9 cellular contexts compared by ENCODE assay signal in the genomic region with DNA sequence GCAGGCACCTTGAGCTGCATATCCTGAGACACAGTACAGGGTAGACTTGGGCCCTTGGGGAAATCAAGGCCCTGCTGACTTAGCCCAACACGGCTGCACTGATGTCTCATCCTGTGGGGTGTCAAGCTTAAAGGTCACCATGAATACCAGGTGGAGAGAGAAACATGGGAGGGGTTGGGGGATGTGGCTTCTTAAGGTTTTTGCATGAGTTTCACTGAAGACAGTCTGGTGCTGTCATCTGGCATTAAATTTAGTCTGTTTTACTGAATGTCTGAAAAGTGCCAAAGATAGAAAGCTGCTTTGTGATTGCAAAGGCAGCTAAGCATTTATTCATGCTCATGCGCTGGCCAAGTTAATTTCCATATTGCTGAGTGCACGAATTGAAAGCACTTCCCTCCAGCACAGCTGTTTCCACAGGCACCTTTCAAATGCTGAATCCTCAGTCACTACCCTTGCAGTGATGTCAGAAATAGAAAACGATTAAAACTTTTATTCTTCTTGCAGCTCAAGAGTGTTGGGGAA.
DNase-seq lines count a peak whose midpoint lies in the region; ATAC-seq and TF ChIP-seq lines count a peak whose summit lies in the region.
"Had no signal": no experiment of that assay in that cellular context is flagged by ENCODE, and none has a peak within 500 bp of the region (broad histone marks: within the 10 kb centered on the region; RNA-seq: fewer than 3 reads in every experiment).

No MANE protein-coding gene starts in this region.

- POLR2A ChIA-PET in CD4-positive, alpha-beta T cell (lab: Charles Lee) = interaction anchor here (0.7 to 0.9 kb wide), 3 partner anchors 13 to 34 kb away, joined by 3 read pairs; no protein-coding TSS in a partner anchor

- peaks cover 31% of the 10 kb centered on the region for H3K4me1 Mint-ChIP-seq in CD4-positive, alpha-beta T cell (ENCODE audit: low read depth)
- peaks cover 34% of the 10 kb centered on the region for H3K4me1 Mint-ChIP-seq in activated naive CD8-positive, alpha-beta T cell treated with anti-CD3 and anti-CD28 coated beads for 36 hours
- peaks cover 70% of the 10 kb centered on the region for H3K4me1 Mint-ChIP-seq in HFFc6 (ENCODE audit: low read depth)

- intact Hi-C loops in CD4-positive, alpha-beta T cell (cut with DNase I, micrococcal nuclease) = no loop called here

- H3K27me3 Mint-ChIP-seq in CD4-positive, alpha-beta T cell = no peaks in the 10 kb centered on the region
- H3K27me3 Mint-ChIP-seq in activated naive CD8-positive, alpha-beta T cell treated with anti-CD3 and anti-CD28 coated beads for 36 hours = no peaks in the 10 kb centered on the region
- peaks cover under 1% of the 10 kb centered on the region for H3K27me3 Mint-ChIP-seq in HFFc6 (ENCODE audit: insufficient read depth)

- H3K27ac ChIP-seq in CD4-positive, alpha-beta T cell (ENCODE audit: low read depth, low read length) = no peak overlapping the region
- H3K27ac ChIP-seq: right lobe of liver had no signal

- H3K9me3 ChIP-seq in CD4-positive, alpha-beta T cell (ENCODE audit: control insufficient read depth, low read length) = no peaks in the 10 kb centered on the region
- H3K9me3 ChIP-seq: right lobe of liver had no signal

- no peaks in the 10 kb centered on the region for H3K9me3 Mint-ChIP-seq in CD4-positive, alpha-beta T cell
- H3K9me3 Mint-ChIP-seq in activated naive CD8-positive, alpha-beta T cell treated with anti-CD3 and anti-CD28 coated beads for 36 hours = no peaks in the 10 kb centered on the region
- H3K9me3 Mint-ChIP-seq in HFFc6 = no peaks in the 10 kb centered on the region

- peak in 1 of 10 experiments; percentile 2 for DNase-seq in CD4-positive, alpha-beta T cell
- DNase-seq in activated naive CD8-positive, alpha-beta T cell treated with anti-CD3 and anti-CD28 coated beads for 36 hours = peak; percentile 32
- DNase-seq in pons (ENCODE audit: low spot score) (peak; percentile 50), DMS53 (lab: John Stamatoyannopoulos, UW) (no peak), HFFc6 (no peak), LoVo (ENCODE audit: low spot score) (no peak)
- DNase-seq: right lobe of liver had no signal

- H3K4me3 Mint-ChIP-seq in CD4-positive, alpha-beta T cell = no peak overlapping the region
- H3K4me3 Mint-ChIP-seq in activated naive CD8-positive, alpha-beta T cell treated with anti-CD3 and anti-CD28 coated beads for 36 hours = no peak overlapping the region
- no peak overlapping the region for H3K4me3 Mint-ChIP-seq in HFFc6

- CTCF ChIA-PET in CD4-positive, alpha-beta T cell (lab: Charles Lee) = interaction anchor here (0.5 to 1.7 kb wide), 6 partner anchors 11 to 221 kb away, joined by 3 to 6 read pairs (median 4); no protein-coding TSS in a partner anchor

- peak; percentile 61 for ATAC-seq in CD4-positive, alpha-beta T cell (ENCODE audit: poor library complexity)
- peak; percentile 93 for ATAC-seq in GM19452 (IDR thresholded peaks at IDR 0.05; ENCODE audit: unreplicated experiment)
- ATAC-seq in HG03378 (IDR thresholded peaks at IDR 0.05; ENCODE audit: unreplicated experiment) = peak; percentile 77

- no peaks in the 10 kb centered on the region for H3K36me3 Mint-ChIP-seq in CD4-positive, alpha-beta T cell (ENCODE audit: low read depth)
- peaks cover 16% of the 10 kb centered on the region for H3K36me3 Mint-ChIP-seq in activated naive CD8-positive, alpha-beta T cell treated with anti-CD3 and anti-CD28 coated beads for 36 hours
- H3K36me3 Mint-ChIP-seq in HFFc6 (ENCODE audit: low read depth) = peaks cover 35% of the 10 kb centered on the region

- H3K27me3 ChIP-seq in CD4-positive, alpha-beta T cell (ENCODE audit: control insufficient read depth, insufficient read depth, low read length) = no peaks in the 10 kb centered on the region
- H3K27me3 ChIP-seq: right lobe of liver had no signal

- H3K27ac Mint-ChIP-seq in CD4-positive, alpha-beta T cell = peak overlapping the region; percentile 49
- H3K27ac Mint-ChIP-seq in activated naive CD8-positive, alpha-beta T cell treated with anti-CD3 and anti-CD28 coated beads for 36 hours = peak overlapping the region; percentile 51
- no peak overlapping the region for H3K27ac Mint-ChIP-seq in HFFc6

- TF ChIP-seq CTCF in CD4-positive, alpha-beta T cell (IDR thresholded peaks at IDR 0.05) = no peak
- TF ChIP-seq CTCF in HFFc6 (IDR thresholded peaks at IDR 0.05) = no peak

Comparison
In these comparisons a context has a peak if more than half of its experiments do, and no peak if none do; other contexts are left out.
1. DNase-seq: peak in activated naive CD8-positive, alpha-beta T cell treated with anti-CD3 and anti-CD28 coated beads for 36 hours (single experiment) and pons (single experiment); none in DMS53 (single experiment), HFFc6 (single experiment) and LoVo (single experiment).
2. Peak in every context shown above with its lines, with median percentiles within 50 percentile points of each other: ATAC-seq.